In the genomic region with DNA sequence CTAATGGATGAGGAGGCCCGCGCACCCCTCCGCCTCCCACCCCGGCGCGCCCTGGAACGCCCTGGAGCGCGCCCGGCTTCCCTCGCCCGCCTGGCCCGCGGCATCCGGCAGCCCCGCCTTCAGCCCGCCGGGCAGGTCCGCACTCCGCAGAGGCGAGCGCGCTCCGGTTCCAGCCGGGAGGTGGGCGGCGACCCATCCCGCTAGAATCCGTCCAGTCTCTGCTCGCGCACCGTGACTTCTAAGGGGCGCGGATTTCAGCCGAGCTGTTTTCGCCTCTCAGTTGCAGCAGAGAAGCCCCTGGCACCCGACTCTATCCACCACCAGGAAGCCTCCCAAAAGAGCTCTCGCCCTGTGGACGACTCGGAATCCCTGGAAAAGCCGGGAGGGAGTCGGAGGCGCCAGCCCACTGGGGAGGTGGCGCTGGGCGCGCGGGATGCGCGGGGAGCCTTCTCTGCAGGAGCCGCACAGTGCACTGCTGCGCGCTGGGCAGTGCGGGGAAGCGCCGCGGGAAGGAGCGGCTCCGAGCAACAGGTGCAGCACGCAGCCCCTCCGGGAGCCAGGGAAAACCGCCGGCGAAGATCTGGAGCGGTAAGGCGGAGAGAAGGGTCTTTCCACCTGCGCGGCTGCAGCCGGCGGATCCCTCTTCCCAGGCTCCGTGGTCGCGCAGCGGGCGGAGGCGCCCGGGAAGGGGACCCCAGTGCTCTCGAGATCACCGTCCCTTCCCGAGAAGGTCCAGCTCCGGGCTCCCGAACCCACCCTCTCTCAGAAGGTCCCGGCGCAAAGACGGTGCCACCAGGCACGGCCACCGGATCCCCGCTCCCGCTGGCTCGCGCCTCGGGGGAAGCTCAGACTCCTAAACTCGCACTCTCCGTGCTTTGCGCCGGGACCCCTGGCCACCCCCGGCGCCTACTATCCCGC, we compare ENCODE assay signal across 9 cellular contexts. TPM values are rescaled to one million over a fixed set of nuclear protein-coding genes. Genes with fewer than 3 reads are reported as not detected.
DNase-seq lines count a peak whose midpoint lies in the region; ATAC-seq and TF ChIP-seq lines count a peak whose summit lies in the region.
"Had no signal": no experiment of that assay in that cellular context is flagged by ENCODE, and none has a peak within 500 bp of the region (broad histone marks: within the 10 kb centered on the region; RNA-seq: fewer than 3 reads in every experiment).

A gene with protein sequence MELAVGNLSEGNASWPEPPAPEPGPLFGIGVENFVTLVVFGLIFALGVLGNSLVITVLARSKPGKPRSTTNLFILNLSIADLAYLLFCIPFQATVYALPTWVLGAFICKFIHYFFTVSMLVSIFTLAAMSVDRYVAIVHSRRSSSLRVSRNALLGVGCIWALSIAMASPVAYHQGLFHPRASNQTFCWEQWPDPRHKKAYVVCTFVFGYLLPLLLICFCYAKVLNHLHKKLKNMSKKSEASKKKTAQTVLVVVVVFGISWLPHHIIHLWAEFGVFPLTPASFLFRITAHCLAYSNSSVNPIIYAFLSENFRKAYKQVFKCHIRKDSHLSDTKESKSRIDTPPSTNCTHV (plus strand): TSS at position 266 of the 918 bp plus-strand sequence. CDS start 701 bp downstream, outside the sequence.

- no peak for ATAC-seq in naive thymus-derived CD4-positive, alpha-beta T cell
- ATAC-seq in HG03095 (IDR thresholded peaks at IDR 0.05; ENCODE audit: unreplicated experiment) = no peak

- no peak for TF ChIP-seq CTCF in ovary (IDR thresholded peaks at IDR 0.05)

- H3K27me3 Mint-ChIP-seq in dendritic cell treated with granulocyte-macrophage colony-stimulating factor and Interleukin-4, amounts not matched to agents 40 ng/mL and 50 ng/mL, for 4 days = peaks cover 88% of the 10 kb centered on the region
- H3K27me3 Mint-ChIP-seq in naive thymus-derived CD4-positive, alpha-beta T cell = peaks cover 52 to 78% (median 60%) of the 10 kb centered on the region in 5 donors

- H3K9me3 Mint-ChIP-seq in dendritic cell treated with granulocyte-macrophage colony-stimulating factor and Interleukin-4, amounts not matched to agents 40 ng/mL and 50 ng/mL, for 4 days = peaks cover 13% of the 10 kb centered on the region
- H3K9me3 Mint-ChIP-seq in naive thymus-derived CD4-positive, alpha-beta T cell = peaks cover 6 to 25% (median 15%) of the 10 kb centered on the region in 11 donors

- WGBS in ovary, 3 donors = 0 to 2% (median 1%) methylated on average over 63 to 98 of the region's 98 CpGs

- no peak within 1 kb of the TSS for H3K9ac ChIP-seq in HUES48 (ENCODE audit: low read depth, low read length)

- POLR2A ChIA-PET in naive thymus-derived CD4-positive, alpha-beta T cell (lab: Charles Lee) = no interaction called here

- H3K4me1 Mint-ChIP-seq in dendritic cell treated with granulocyte-macrophage colony-stimulating factor and Interleukin-4, amounts not matched to agents 40 ng/mL and 50 ng/mL, for 4 days (ENCODE audit: low read depth) = peaks cover 16% of the 10 kb centered on the region
- H3K4me1 Mint-ChIP-seq in naive thymus-derived CD4-positive, alpha-beta T cell = peaks cover 0 to 23% (median 17%) of the 10 kb centered on the region in 7 donors

- TF ChIP-seq POLR2A in ovary (IDR thresholded peaks at IDR 0.05) = no peak

- peak within 1 kb of the TSS; percentile 69 for H3K4me3 Mint-ChIP-seq in dendritic cell treated with granulocyte-macrophage colony-stimulating factor and Interleukin-4, amounts not matched to agents 40 ng/mL and 50 ng/mL, for 4 days
- H3K4me3 Mint-ChIP-seq in naive thymus-derived CD4-positive, alpha-beta T cell = peak within 1 kb of the TSS; percentile 46 to 82 (median 74)

- H3K9me3 ChIP-seq in HUES48 (ENCODE audit: control insufficient read depth, insufficient read depth, low read length) (no peaks in the 10 kb centered on the region), ovary (no peaks in the 10 kb centered on the region)
- no peaks in the 10 kb centered on the region for H3K9me3 ChIP-seq in naive thymus-derived CD4-positive, alpha-beta T cell (ENCODE audit: control insufficient read depth in 2 of 3, low read length in 3 of 3)

- TF ChIP-seq EP300 in ovary (IDR thresholded peaks at IDR 0.05) = no peak

- H3K4me3 ChIP-seq in HUES48 (ENCODE audit: low read depth, low read length) (peak within 1 kb of the TSS; percentile 69), ovary (no peak within 1 kb of the TSS)
- H3K4me3 ChIP-seq in naive thymus-derived CD4-positive, alpha-beta T cell (ENCODE audit: low read length) = no peak within 1 kb of the TSS

- H3K36me3 Mint-ChIP-seq in dendritic cell treated with granulocyte-macrophage colony-stimulating factor and Interleukin-4, amounts not matched to agents 40 ng/mL and 50 ng/mL, for 4 days (ENCODE audit: low read depth) = no peaks in the 10 kb centered on the region
- peaks cover 0 to 9% (median 2%) of the 10 kb centered on the region in 5 donors for H3K36me3 Mint-ChIP-seq in naive thymus-derived CD4-positive, alpha-beta T cell

- no peaks in the 10 kb centered on the region for H3K36me3 ChIP-seq in HUES48 (ENCODE audit: control insufficient read depth, insufficient read depth, low read length)
- no peaks in the 10 kb centered on the region for H3K36me3 ChIP-seq in naive thymus-derived CD4-positive, alpha-beta T cell (ENCODE audit: control insufficient read depth in 2 of 3, insufficient read depth in 3 of 3, low read length in 3 of 3)
- no peaks in the 10 kb centered on the region for H3K36me3 ChIP-seq in ovary

- CTCF ChIA-PET in naive thymus-derived CD4-positive, alpha-beta T cell (lab: Charles Lee) = no interaction called here

- no peak within 1 kb of the TSS for H3K27ac Mint-ChIP-seq in dendritic cell treated with granulocyte-macrophage colony-stimulating factor and Interleukin-4, amounts not matched to agents 40 ng/mL and 50 ng/mL, for 4 days
- peak within 1 kb of the TSS in 1 of 9 donors; percentile 55 for H3K27ac Mint-ChIP-seq in naive thymus-derived CD4-positive, alpha-beta T cell

- H3K4me1 ChIP-seq in HUES48 (ENCODE audit: control insufficient read depth, insufficient read depth, low read length) (peaks cover 12% of the 10 kb centered on the region), ovary (ENCODE audit: insufficient read depth) (peaks cover 2% of the 10 kb centered on the region)
- H3K4me1 ChIP-seq in naive thymus-derived CD4-positive, alpha-beta T cell (ENCODE audit: control insufficient read depth in 2 of 2, insufficient read depth in 2 of 2, low read length in 2 of 2) = peaks cover 0 to 5% of the 10 kb centered on the region in 2 donors

- peaks cover 69% of the 10 kb centered on the region for H3K27me3 ChIP-seq in HUES48 (ENCODE audit: control insufficient read depth, insufficient read depth, low read length)
- peaks cover 0 to 12% of the 10 kb centered on the region in 2 donors for H3K27me3 ChIP-seq in naive thymus-derived CD4-positive, alpha-beta T cell (ENCODE audit: control insufficient read depth in 2 of 2, insufficient read depth in 2 of 2, low read length in 2 of 2)
- H3K27me3 ChIP-seq in ovary = no peaks in the 10 kb centered on the region

- H3K27ac ChIP-seq in HUES48 (ENCODE audit: low read depth, low read length) = no peak within 1 kb of the TSS
- H3K27ac ChIP-seq in naive thymus-derived CD4-positive, alpha-beta T cell (ENCODE audit: low read depth, low read length) = no peak within 1 kb of the TSS
- no peak within 1 kb of the TSS for H3K27ac ChIP-seq in ovary

- intact Hi-C loops in dendritic cell treated with granulocyte-macrophage colony-stimulating factor and Interleukin-4, amounts not matched to agents 40 ng/mL and 50 ng/mL, for 4 days (cut with micrococcal nuclease) = no loop called here
- intact Hi-C loops in naive thymus-derived CD4-positive, alpha-beta T cell (cut with micrococcal nuclease) = no loop called here
- intact Hi-C loops in ovary (cut with DNase I) = no loop called here

- DNase-seq in AG08396 (ENCODE audit: low spot score) = peak; percentile 15
- DNase-seq in naive thymus-derived CD4-positive, alpha-beta T cell = no peak
- no peak for DNase-seq in NCI-H2196 treated with DMSO at 0.1 percent for 48 hours (lab: John Stamatoyannopoulos, UW; ENCODE audit: unreplicated experiment)
- no peak for DNase-seq in ovary
- DNase-seq in effector CD4-positive, alpha-beta T cell = no peak
- DNase-seq: NCI-H1105 treated with DMSO at 0.1 percent for 48 hours had no signal

RNA-seq across cellular contexts. Expression of the gene that starts here (rescaled TPM):
- not detected for total RNA-seq in naive thymus-derived CD4-positive, alpha-beta T cell
- polyA plus RNA-seq in naive thymus-derived CD4-positive, alpha-beta T cell = not detected
- under 1 TPM in 4 of 7 donors, not detected in 3; under 0.01 to 0.12 (median 0.04) TPM for total RNA-seq in ovary
- polyA plus RNA-seq in ovary = not detected
